Comparison of ENCODE assay signal across 1 cellular context in the genomic region with DNA sequence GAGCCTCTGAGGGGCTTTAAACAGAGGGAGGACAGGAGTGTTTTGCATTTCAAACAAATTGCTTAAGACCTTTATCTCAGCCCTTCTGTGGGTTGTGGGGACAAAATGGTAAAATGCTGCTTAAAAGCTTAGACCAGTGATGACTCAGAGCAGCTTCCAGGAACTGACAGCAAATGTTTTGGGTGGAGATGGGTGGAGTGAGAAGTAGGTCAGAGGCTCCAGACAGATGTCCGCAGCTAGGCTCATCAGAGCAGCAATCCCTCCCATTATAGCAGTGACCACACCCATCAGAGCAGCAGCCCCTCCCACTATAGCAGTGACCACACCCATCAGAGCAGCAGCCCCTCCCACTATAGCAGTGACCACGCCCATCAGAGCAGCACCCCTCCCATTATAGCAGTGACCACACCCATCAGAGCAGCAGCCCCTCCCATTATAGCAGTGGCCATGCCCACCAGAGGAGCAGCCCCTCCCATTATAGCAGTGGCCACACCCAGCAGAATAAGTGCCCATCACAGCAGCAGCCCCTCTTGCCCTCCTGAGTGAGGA.
A peak's percentile ranks its signal among the peaks of the same experiment; 100 is the strongest.
TF ChIP-seq lines count a peak whose summit lies in the region.

No MANE protein-coding gene starts in this region.

TF ChIP-seq in K562, 482 proteins besides CTCF, POLR2A, EP300 and RAD21 (continued from another document and continues in another):
- TF ChIP-seq, protein P1, sequence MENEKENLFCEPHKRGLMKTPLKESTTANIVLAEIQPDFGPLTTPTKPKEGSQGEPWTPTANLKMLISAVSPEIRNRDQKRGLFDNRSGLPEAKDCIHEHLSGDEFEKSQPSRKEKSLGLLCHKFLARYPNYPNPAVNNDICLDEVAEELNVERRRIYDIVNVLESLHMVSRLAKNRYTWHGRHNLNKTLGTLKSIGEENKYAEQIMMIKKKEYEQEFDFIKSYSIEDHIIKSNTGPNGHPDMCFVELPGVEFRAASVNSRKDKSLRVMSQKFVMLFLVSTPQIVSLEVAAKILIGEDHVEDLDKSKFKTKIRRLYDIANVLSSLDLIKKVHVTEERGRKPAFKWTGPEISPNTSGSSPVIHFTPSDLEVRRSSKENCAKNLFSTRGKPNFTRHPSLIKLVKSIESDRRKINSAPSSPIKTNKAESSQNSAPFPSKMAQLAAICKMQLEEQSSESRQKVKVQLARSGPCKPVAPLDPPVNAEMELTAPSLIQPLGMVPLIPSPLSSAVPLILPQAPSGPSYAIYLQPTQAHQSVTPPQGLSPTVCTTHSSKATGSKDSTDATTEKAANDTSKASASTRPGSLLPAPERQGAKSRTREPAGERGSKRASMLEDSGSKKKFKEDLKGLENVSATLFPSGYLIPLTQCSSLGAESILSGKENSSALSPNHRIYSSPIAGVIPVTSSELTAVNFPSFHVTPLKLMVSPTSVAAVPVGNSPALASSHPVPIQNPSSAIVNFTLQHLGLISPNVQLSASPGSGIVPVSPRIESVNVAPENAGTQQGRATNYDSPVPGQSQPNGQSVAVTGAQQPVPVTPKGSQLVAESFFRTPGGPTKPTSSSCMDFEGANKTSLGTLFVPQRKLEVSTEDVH (IDR thresholded peaks at IDR 0.05; ENCODE audit: low read depth, partially characterized antibody) = no peak
- TF ChIP-seq FIP1L1 (IDR thresholded peaks at IDR 0.05; ENCODE audit: low read depth, low read length, poor library complexity, severe bottlenecking) (no peak), NR4A1 (CRISPR knock-in tag; IDR thresholded peaks at IDR 0.05) (no peak), NR4A1 (tag; IDR thresholded peaks at IDR 0.05) (no peak), ZNF584 (CRISPR knock-in tag; IDR thresholded peaks at IDR 0.05; ENCODE audit: low read depth) (no peak), SREBF2 (CRISPR knock-in tag; IDR thresholded peaks at IDR 0.05) (no peak), BCL6 (CRISPR knock-in tag; IDR thresholded peaks at IDR 0.05) (no peak), NCOA2 (IDR thresholded peaks at IDR 0.05; ENCODE audit: partially characterized antibody in 2 of 2) (no peak), TARDBP (IDR thresholded peaks at IDR 0.05) (no peak), SETDB1 (IDR thresholded peaks at IDR 0.05; ENCODE audit: low read length) (no peak), NUFIP1 (IDR thresholded peaks at IDR 0.05; ENCODE audit: partially characterized antibody) (no peak), MYNN (IDR thresholded peaks at IDR 0.05) (peak; percentile 82; the same call in 1 of the 2 replicates), MYNN (CRISPR knock-in tag; IDR thresholded peaks at IDR 0.05) (no peak), ZNF717 (CRISPR knock-in tag; IDR thresholded peaks at IDR 0.05) (no peak), XRCC4 (IDR thresholded peaks at IDR 0.05; ENCODE audit: extremely low read depth, insufficient read depth, insufficient read length) (no peak), ZNF639 (CRISPR knock-in tag; conservative IDR thresholded peaks at IDR 0.05 in 1 of 2, IDR thresholded peaks at IDR 0.05 in 1 of 2) (no peak), KDM4B (IDR thresholded peaks at IDR 0.05; ENCODE audit: borderline replicate concordance in 2 of 2, low read depth in 1 of 2) (no peak), MLLT1 (IDR thresholded peaks at IDR 0.05) (peak in 1 of 2 experiments; percentile 93; a peak in 2 of 4 replicates), ZNF263 (CRISPR knock-in tag; IDR thresholded peaks at IDR 0.05; ENCODE audit: borderline replicate concordance) (no peak), ZNF551 (CRISPR knock-in tag; IDR thresholded peaks at IDR 0.05) (no peak), NFYB (IDR thresholded peaks at IDR 0.05; ENCODE audit: extremely low read depth, insufficient read length) (no peak), BCLAF1 (IDR thresholded peaks at IDR 0.05; ENCODE audit: borderline replicate concordance in 1 of 2, control insufficient read depth in 1 of 2, low read depth in 2 of 2, low read length in 1 of 2) (no peak), SRSF3 (IDR thresholded peaks at IDR 0.05; ENCODE audit: insufficient read depth, low read length) (no peak), SOX6 (IDR thresholded peaks at IDR 0.05) (peak; percentile 78), HOMEZ (CRISPR knock-in tag; IDR thresholded peaks at IDR 0.05) (no peak), USF2 (CRISPR knock-in tag; IDR thresholded peaks at IDR 0.05) (no peak), SMAD1 (IDR thresholded peaks at IDR 0.05; ENCODE audit: low read depth, low read length, partially characterized antibody) (no peak), YY1 (IDR thresholded peaks at IDR 0.05; ENCODE audit: borderline replicate concordance in 1 of 3, control insufficient read depth in 1 of 3, extremely low read depth in 1 of 3, insufficient read depth in 3 of 3, insufficient read length in 1 of 3, insufficient replicate concordance in 2 of 3, low read depth in 1 of 3, low read length in 2 of 3) (no peak), FOXM1 (IDR thresholded peaks at IDR 0.05; ENCODE audit: low read depth) (peak; percentile 34; the same call in 1 of the 2 replicates), FOXM1 (CRISPR knock-in tag; IDR thresholded peaks at IDR 0.05; ENCODE audit: low read depth) (no peak), ILF3 (IDR thresholded peaks at IDR 0.05; ENCODE audit: borderline replicate concordance) (no peak), ZNF780A (CRISPR knock-in tag; IDR thresholded peaks at IDR 0.05) (no peak), RBM39 (optimal IDR thresholded peaks at IDR 0.05; ENCODE audit: low read depth, low read length) (no peak), TEAD1 (CRISPR knock-in tag; IDR thresholded peaks at IDR 0.05) (peak in 1 of 2 experiments; percentile 53; a peak in 1 of 4 replicates), ARNT (IDR thresholded peaks at IDR 0.05) (peak in 1 of 2 experiments; percentile 91; a peak in 2 of 4 replicates), TOE1 (IDR thresholded peaks at IDR 0.05; ENCODE audit: borderline replicate concordance) (0 out of 2 replicates have a peak, but pooled peaks have one; percentile 33), TOE1 (CRISPR knock-in tag; IDR thresholded peaks at IDR 0.05; ENCODE audit: borderline replicate concordance, low read depth) (no peak), GATA2 (CRISPR knock-in tag; IDR thresholded peaks at IDR 0.05) (peak; percentile 70), CBX8 (IDR thresholded peaks at IDR 0.05; ENCODE audit: borderline replicate concordance, extremely low read depth, low read depth, low read length, poor library complexity, severe bottlenecking) (no peak)
- TF ChIP-seq, protein P2, sequence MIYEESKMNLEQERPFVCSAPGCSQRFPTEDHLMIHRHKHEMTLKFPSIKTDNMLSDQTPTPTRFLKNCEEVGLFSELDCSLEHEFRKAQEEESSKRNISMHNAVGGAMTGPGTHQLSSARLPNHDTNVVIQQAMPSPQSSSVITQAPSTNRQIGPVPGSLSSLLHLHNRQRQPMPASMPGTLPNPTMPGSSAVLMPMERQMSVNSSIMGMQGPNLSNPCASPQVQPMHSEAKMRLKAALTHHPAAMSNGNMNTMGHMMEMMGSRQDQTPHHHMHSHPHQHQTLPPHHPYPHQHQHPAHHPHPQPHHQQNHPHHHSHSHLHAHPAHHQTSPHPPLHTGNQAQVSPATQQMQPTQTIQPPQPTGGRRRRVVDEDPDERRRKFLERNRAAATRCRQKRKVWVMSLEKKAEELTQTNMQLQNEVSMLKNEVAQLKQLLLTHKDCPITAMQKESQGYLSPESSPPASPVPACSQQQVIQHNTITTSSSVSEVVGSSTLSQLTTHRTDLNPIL (CRISPR knock-in tag; IDR thresholded peaks at IDR 0.05) = no peak
- TF ChIP-seq, protein P3, sequence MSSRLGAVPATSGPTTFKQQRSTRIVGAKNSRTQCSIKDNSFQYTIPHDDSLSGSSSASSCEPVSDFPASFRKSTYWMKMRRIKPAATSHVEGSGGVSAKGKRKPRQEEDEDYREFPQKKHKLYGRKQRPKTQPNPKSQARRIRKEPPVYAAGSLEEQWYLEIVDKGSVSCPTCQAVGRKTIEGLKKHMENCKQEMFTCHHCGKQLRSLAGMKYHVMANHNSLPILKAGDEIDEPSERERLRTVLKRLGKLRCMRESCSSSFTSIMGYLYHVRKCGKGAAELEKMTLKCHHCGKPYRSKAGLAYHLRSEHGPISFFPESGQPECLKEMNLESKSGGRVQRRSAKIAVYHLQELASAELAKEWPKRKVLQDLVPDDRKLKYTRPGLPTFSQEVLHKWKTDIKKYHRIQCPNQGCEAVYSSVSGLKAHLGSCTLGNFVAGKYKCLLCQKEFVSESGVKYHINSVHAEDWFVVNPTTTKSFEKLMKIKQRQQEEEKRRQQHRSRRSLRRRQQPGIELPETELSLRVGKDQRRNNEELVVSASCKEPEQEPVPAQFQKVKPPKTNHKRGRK (tag; IDR thresholded peaks at IDR 0.05) = no peak
- TF ChIP-seq, protein P4, sequence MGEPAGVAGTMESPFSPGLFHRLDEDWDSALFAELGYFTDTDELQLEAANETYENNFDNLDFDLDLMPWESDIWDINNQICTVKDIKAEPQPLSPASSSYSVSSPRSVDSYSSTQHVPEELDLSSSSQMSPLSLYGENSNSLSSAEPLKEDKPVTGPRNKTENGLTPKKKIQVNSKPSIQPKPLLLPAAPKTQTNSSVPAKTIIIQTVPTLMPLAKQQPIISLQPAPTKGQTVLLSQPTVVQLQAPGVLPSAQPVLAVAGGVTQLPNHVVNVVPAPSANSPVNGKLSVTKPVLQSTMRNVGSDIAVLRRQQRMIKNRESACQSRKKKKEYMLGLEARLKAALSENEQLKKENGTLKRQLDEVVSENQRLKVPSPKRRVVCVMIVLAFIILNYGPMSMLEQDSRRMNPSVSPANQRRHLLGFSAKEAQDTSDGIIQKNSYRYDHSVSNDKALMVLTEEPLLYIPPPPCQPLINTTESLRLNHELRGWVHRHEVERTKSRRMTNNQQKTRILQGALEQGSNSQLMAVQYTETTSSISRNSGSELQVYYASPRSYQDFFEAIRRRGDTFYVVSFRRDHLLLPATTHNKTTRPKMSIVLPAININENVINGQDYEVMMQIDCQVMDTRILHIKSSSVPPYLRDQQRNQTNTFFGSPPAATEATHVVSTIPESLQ (CRISPR knock-in tag; IDR thresholded peaks at IDR 0.05) = no peak
